ENCODE assay signal across 12 cellular contexts in genomic region chr3:47890832-47891620, GRCh38.
A peak's percentile ranks its signal among the peaks of the same experiment; 100 is the strongest.
DNase-seq lines count a peak whose midpoint lies in the region; ATAC-seq and TF ChIP-seq lines count a peak whose summit lies in the region.
"Had no signal": no experiment of that assay in that cellular context is flagged by ENCODE, and none has a peak within 500 bp of the region (broad histone marks: within the 10 kb centered on the region; RNA-seq: fewer than 3 reads in every experiment).

No MANE protein-coding gene starts in this region.

- DNase-seq in WERI-Rb-1 (peak; percentile 56), globus pallidus (ENCODE audit: low spot score) (peak; percentile 60), mucosa of gallbladder (ENCODE audit: low spot score) (peak; percentile 15), superior temporal gyrus (ENCODE audit: extremely low spot score) (peak; percentile 73), SIG-M5 treated with dmso at 0.1 percent for 504 hours (lab: John Stamatoyannopoulos, UW; ENCODE audit: unreplicated experiment) (no peak), DMS 273 (lab: John Stamatoyannopoulos, UW; ENCODE audit: unreplicated experiment) (no peak), H4 (ENCODE audit: low spot score) (no peak)
- DNase-seq: activated CD4-positive, alpha-beta T cell treated with anti-CD3 and anti-CD28 coated beads, Interleukin-2, amount 10 ng/mL, durations not matched to agents 7 days and 5 days; SIG-M5; stimulated activated CD4-positive, alpha-beta T cell treated with anti-CD3 and anti-CD28 coated beads, Interleukin-1b, Interleukin-23, amount 100 ng/mL, for 48 hours had no signal

- H3K27ac ChIP-seq in WERI-Rb-1, result peak overlapping the region; percentile 87

- H3K9me3 ChIP-seq in WERI-Rb-1 (ENCODE audit: severe bottlenecking), result no peaks in the 10 kb centered on the region

- H3K36me3 ChIP-seq in WERI-Rb-1, result peaks cover 12% of the 10 kb centered on the region

- ATAC-seq in HG03108 (IDR thresholded peaks at IDR 0.05; ENCODE audit: unreplicated experiment), result no peak
- ATAC-seq: activated naive CD4-positive, alpha-beta T cell treated with anti-CD3 and anti-CD28 coated beads, Interleukin-2, amount 50 U/mL, for 72 hours had no signal

- H3K4me3 ChIP-seq in WERI-Rb-1 (ENCODE audit: low read depth, low read length), result peak overlapping the region; percentile 35

- no peaks in the 10 kb centered on the region for H3K27me3 ChIP-seq in WERI-Rb-1 (ENCODE audit: insufficient read depth, low read depth, severe bottlenecking)

- 0 out of 2 replicates have a peak, but pooled peaks have one; percentile 12 for TF ChIP-seq CTCF in WERI-Rb-1 (IDR thresholded peaks at IDR 0.05; ENCODE audit: low read depth, low read length)

Comparison
In these comparisons a context has a peak if more than half of its experiments do, and no peak if none do; other contexts are left out.
1. DNase-seq: peak in WERI-Rb-1 (single experiment), globus pallidus (single experiment), mucosa of gallbladder (single experiment) and superior temporal gyrus (single experiment); none in SIG-M5 treated with dmso at 0.1 percent for 504 hours (single experiment), DMS 273 (single experiment) and H4 (single experiment).